1 cellular context compared by ENCODE assay signal in genomic region chr14:105204206-105204930, GRCh38.
TF ChIP-seq lines count a peak whose summit lies in the region.

No MANE protein-coding gene starts in this region.

TF ChIP-seq in liver, 16 proteins besides CTCF, POLR2A, EP300 and RAD21 (continued from another document):
- TF ChIP-seq, protein P1, sequence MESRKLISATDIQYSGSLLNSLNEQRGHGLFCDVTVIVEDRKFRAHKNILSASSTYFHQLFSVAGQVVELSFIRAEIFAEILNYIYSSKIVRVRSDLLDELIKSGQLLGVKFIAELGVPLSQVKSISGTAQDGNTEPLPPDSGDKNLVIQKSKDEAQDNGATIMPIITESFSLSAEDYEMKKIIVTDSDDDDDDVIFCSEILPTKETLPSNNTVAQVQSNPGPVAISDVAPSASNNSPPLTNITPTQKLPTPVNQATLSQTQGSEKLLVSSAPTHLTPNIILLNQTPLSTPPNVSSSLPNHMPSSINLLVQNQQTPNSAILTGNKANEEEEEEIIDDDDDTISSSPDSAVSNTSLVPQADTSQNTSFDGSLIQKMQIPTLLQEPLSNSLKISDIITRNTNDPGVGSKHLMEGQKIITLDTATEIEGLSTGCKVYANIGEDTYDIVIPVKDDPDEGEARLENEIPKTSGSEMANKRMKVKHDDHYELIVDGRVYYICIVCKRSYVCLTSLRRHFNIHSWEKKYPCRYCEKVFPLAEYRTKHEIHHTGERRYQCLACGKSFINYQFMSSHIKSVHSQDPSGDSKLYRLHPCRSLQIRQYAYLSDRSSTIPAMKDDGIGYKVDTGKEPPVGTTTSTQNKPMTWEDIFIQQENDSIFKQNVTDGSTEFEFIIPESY (IDR thresholded peaks at IDR 0.05), result no peak
